Comparison of ENCODE assay signal across 17 cellular contexts in the genomic region with DNA sequence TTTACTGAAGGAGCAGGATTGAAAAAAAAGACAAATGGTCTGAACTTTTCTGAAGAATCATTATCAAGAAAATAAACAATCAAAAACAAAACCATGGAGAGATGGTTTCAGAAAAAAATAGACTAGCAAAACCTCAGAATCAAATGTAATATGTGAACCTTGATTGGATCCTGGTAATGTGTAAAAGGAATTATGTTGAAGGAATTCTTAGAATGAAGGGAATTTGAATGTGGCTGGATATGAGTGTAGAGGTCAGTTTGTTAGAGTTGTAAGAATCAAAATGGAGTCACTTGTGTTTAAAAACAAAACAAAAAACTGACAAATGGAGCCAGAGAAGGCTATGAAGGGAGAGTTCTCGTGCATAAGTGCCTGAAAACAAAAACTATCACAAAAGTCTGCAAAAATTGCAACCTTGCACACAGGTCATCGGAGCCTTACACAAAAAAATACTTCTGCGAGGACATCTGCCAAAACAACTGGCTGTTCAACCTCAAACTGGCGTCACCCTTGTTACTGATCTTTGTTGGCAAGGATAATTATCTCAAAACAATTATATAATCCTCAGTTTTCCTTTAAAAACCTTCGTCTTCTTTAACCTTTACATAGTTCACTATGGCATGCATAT.
"Had no signal": no experiment of that assay in that cellular context is flagged by ENCODE, and none has a peak within 500 bp of the region (broad histone marks: within the 10 kb centered on the region; RNA-seq: fewer than 3 reads in every experiment).

No MANE protein-coding gene starts in this region.

- H3K27me3 ChIP-seq: ascending aorta, transverse colon, uterus had no signal

- ATAC-seq: left cardiac atrium, right cardiac atrium had no signal

- H3K4me3 ChIP-seq: ascending aorta, lung, prostate gland, transverse colon, uterus had no signal

- H3K4me1 ChIP-seq: prostate gland, transverse colon, uterus had no signal

- H3K9me3 ChIP-seq: ascending aorta, prostate gland, transverse colon, uterus had no signal

- H3K36me3 ChIP-seq: ascending aorta, prostate gland, transverse colon, uterus had no signal

- DNase-seq: activated CD4-positive, alpha-beta T cell treated with anti-CD3 and anti-CD28 coated beads, Interleukin-2, amount 50 U/mL, for 4 hours; activated gamma-delta T cell; cerebellar nuclear complex; effector CD4-positive, alpha-beta T cell; foreskin fibroblast; hippocampal formation; left cardiac atrium; nephron progenitor cell; occipital lobe; right cardiac atrium; stimulated activated CD4-positive, alpha-beta T cell treated with anti-CD3 and anti-CD28 coated beads, Interleukin-4, amount 100 ng/mL, for 4 hours; stimulated activated naive CD4-positive, alpha-beta T cell; transverse colon; uterus had no signal

- H3K27ac ChIP-seq: ascending aorta, prostate gland, transverse colon, uterus had no signal
